8 cellular contexts compared by ENCODE assay signal in genomic region chr10:93496322-93497041, GRCh38. TPM values are rescaled to one million over a fixed set of nuclear protein-coding genes. Genes with fewer than 3 reads are reported as not detected.
DNase-seq lines count a peak whose midpoint lies in the region; ATAC-seq and TF ChIP-seq lines count a peak whose summit lies in the region.

Gene CEP55, plus strand, starts transcription at chr10:93496612. Its CDS starts 3,440 bp downstream, at chr10:93500052.

- intact Hi-C loops in ovary (cut with DNase I) (no loop called here), tibial artery (cut with DNase I; ENCODE audit: low total_unique reads) (no loop called here)

- TF ChIP-seq CTCF in GM10266 (IDR thresholded peaks at IDR 0.05; ENCODE audit: control insufficient read depth, insufficient read depth, low read depth, missing control alignments) (no peak), glutamatergic neuron (IDR thresholded peaks at IDR 0.05; ENCODE audit: partially characterized antibody, unreplicated experiment) (no peak), ovary (IDR thresholded peaks at IDR 0.05) (no peak), tibial artery (IDR thresholded peaks at IDR 0.05) (no peak)

- H3K4me1 ChIP-seq in ovary (ENCODE audit: insufficient read depth) (peaks cover 2% of the 10 kb centered on the region), tibial artery (peaks cover 0 to 11% (median 2%) of the 10 kb centered on the region in 4 donors)

- no peak for TF ChIP-seq POLR2A in ovary (IDR thresholded peaks at IDR 0.05)

- peak; percentile 94 for DNase-seq in GM10266 (ENCODE audit: extremely low spot score)
- peak; percentile 86 for DNase-seq in NCI-H1105 (lab: John Stamatoyannopoulos, UW)
- DNase-seq in SKM-1 (lab: John Stamatoyannopoulos, UW; ENCODE audit: unreplicated experiment) = peak; percentile 86
- DNase-seq in glutamatergic neuron = peak; percentile 98
- peak; percentile 91 to 95 (median 93) for DNase-seq in ovary
- peak; percentile 94 to 96 for DNase-seq in tibial artery

- ATAC-seq in HG02623 (IDR thresholded peaks at IDR 0.05; ENCODE audit: unreplicated experiment) = peak; percentile 99

- H3K27me3 ChIP-seq in ovary (no peaks in the 10 kb centered on the region), tibial artery (no peaks in the 10 kb centered on the region)

- H3K36me3 ChIP-seq in ovary (no peaks in the 10 kb centered on the region), tibial artery (no peaks in the 10 kb centered on the region)

- H3K4me3 ChIP-seq in ovary (peak within 1 kb of the TSS; percentile 50), tibial artery (peak within 1 kb of the TSS; percentile 65 to 68)

- H3K9me3 Mint-ChIP-seq in activated naive CD4-positive, alpha-beta T cell treated with anti-CD3 and anti-CD28 coated beads, Interleukin-2, amount 50 U/mL, for 24 hours = no peaks in the 10 kb centered on the region
- peaks cover 3% of the 10 kb centered on the region for H3K9me3 Mint-ChIP-seq in glutamatergic neuron (ENCODE audit: unreplicated experiment)

- H3K27ac Mint-ChIP-seq in activated naive CD4-positive, alpha-beta T cell treated with anti-CD3 and anti-CD28 coated beads, Interleukin-2, amount 50 U/mL, for 24 hours = peak within 1 kb of the TSS; percentile 18
- peak within 1 kb of the TSS; percentile 96 for H3K27ac Mint-ChIP-seq in glutamatergic neuron (ENCODE audit: unreplicated experiment)

- no peaks in the 10 kb centered on the region for H3K27me3 Mint-ChIP-seq in activated naive CD4-positive, alpha-beta T cell treated with anti-CD3 and anti-CD28 coated beads, Interleukin-2, amount 50 U/mL, for 24 hours
- H3K27me3 Mint-ChIP-seq in glutamatergic neuron (ENCODE audit: unreplicated experiment) = no peaks in the 10 kb centered on the region

- H3K27ac ChIP-seq in ovary = peak within 1 kb of the TSS; percentile 9 to 44
- peak within 1 kb of the TSS; percentile 66 to 71 for H3K27ac ChIP-seq in tibial artery

- H3K36me3 Mint-ChIP-seq in activated naive CD4-positive, alpha-beta T cell treated with anti-CD3 and anti-CD28 coated beads, Interleukin-2, amount 50 U/mL, for 24 hours = no peaks in the 10 kb centered on the region
- no peaks in the 10 kb centered on the region for H3K36me3 Mint-ChIP-seq in glutamatergic neuron (ENCODE audit: unreplicated experiment)

- 0 to 1% (median 1%) methylated on average over 51 to 68 of the region's 68 CpGs for WGBS in ovary, 3 donors

- H3K4me3 Mint-ChIP-seq in activated naive CD4-positive, alpha-beta T cell treated with anti-CD3 and anti-CD28 coated beads, Interleukin-2, amount 50 U/mL, for 24 hours = peak within 1 kb of the TSS; percentile 93
- peak within 1 kb of the TSS; percentile 98 for H3K4me3 Mint-ChIP-seq in glutamatergic neuron (ENCODE audit: unreplicated experiment)

- H3K4me1 Mint-ChIP-seq in activated naive CD4-positive, alpha-beta T cell treated with anti-CD3 and anti-CD28 coated beads, Interleukin-2, amount 50 U/mL, for 24 hours = peaks cover 17% of the 10 kb centered on the region
- peaks cover 4% of the 10 kb centered on the region for H3K4me1 Mint-ChIP-seq in glutamatergic neuron (ENCODE audit: low read depth, unreplicated experiment)

- H3K9me3 ChIP-seq in ovary = no peaks in the 10 kb centered on the region
- no peaks in the 10 kb centered on the region for H3K9me3 ChIP-seq in tibial artery

- no peak for TF ChIP-seq EP300 in ovary (IDR thresholded peaks at IDR 0.05)

RNA-seq across cellular contexts. Expression of gene CEP55, which starts in this region (rescaled TPM):
- 6.0 TPM for total RNA-seq in glutamatergic neuron (ENCODE audit: unreplicated experiment)
- total RNA-seq in ovary = 1 to 10 TPM in 1 of 7 donors, under 1 TPM in 4, not detected in 2; 0.12 to 2.0 (median 0.33) TPM
- 1 to 10 TPM in 1 of 2 donors, under 1 TPM in 1; 0.29 to 1.3 TPM for polyA plus RNA-seq in ovary

Comparison
In these comparisons a context has a peak if more than half of its experiments do, and no peak if none do; other contexts are left out.
1. Peak in every context shown above with its lines: DNase-seq, ATAC-seq, H3K4me3 ChIP-seq and H3K27ac ChIP-seq.